ENCODE assay signal across 10 cellular contexts in the genomic region with DNA sequence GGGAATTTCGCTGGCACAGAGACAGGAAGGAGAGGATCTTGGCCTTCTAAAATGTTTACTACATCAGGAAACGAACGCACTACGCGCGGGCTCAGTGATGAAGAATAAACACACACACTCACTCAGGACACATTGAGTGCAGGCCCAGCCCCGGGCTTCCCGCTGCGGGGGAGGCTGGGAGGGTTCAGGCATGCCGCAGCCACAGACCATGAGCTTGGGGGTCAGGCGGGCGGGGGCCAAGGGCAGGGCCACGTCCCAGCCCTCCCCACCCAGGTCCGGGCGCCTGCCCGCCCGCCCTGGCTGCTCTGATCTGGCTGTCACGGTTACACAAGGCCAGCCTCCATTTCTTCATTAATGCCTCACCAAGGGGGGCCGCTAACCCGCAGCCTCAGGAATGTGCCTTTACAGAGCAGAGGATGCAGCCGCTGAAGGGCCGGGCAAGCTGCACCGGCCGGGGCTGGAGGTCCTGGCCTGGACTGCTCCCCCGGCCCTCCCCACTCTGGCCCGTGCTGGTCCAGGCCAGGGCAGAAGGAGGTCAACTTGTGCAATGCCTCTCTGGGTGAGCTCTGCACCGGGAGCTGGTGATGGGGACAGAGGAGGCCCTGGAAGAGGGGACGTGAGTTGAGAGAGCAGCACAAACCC. TPM values are rescaled to one million over a fixed set of nuclear protein-coding genes. Genes with fewer than 3 reads are reported as not detected.
A peak's percentile ranks its signal among the peaks of the same experiment; 100 is the strongest.
DNase-seq lines count a peak whose midpoint lies in the region; TF ChIP-seq lines count a peak whose summit lies in the region.
"Had no signal": no experiment of that assay in that cellular context is flagged by ENCODE, and none has a peak within 500 bp of the region (broad histone marks: within the 10 kb centered on the region; RNA-seq: fewer than 3 reads in every experiment).

No MANE protein-coding gene starts in this region.

- peaks cover 9% of the 10 kb centered on the region for H3K4me1 Mint-ChIP-seq in activated T-cell treated with anti-CD3 and anti-CD28 coated beads, Interleukin-2, amount 50 U/mL, for 24 hours (ENCODE audit: low read depth)

- H3K4me3 Mint-ChIP-seq in activated T-cell treated with anti-CD3 and anti-CD28 coated beads, Interleukin-2, amount 50 U/mL, for 24 hours = no peak overlapping the region
- H3K4me3 Mint-ChIP-seq: naive thymus-derived CD4-positive, alpha-beta T cell had no signal

- H3K4me1 ChIP-seq in esophagus (ENCODE audit: control insufficient read depth in 2 of 2, insufficient read depth in 2 of 2, low read length in 1 of 2) (peaks cover 2 to 28% of the 10 kb centered on the region in 2 donors), uterus (peaks cover 0 to 14% of the 10 kb centered on the region in 2 donors)

- intact Hi-C loops in uterus (cut with DNase I; ENCODE audit: low total_unique reads) = no loop called here

- H3K4me3 ChIP-seq in esophagus (ENCODE audit: low read depth in 1 of 2, low read length in 2 of 2) = no peak overlapping the region
- no peak overlapping the region for H3K4me3 ChIP-seq in uterus

- H3K36me3 ChIP-seq in esophagus (ENCODE audit: control insufficient read depth in 2 of 2, insufficient read depth in 2 of 2, low read length in 1 of 2) = no peaks in the 10 kb centered on the region
- no peaks in the 10 kb centered on the region for H3K36me3 ChIP-seq in uterus

- DNase-seq in activated T-cell treated with anti-CD3 and anti-CD28 coated beads, Interleukin-2, amount 50 U/mL, for 24 hours = peak; percentile 25
- DNase-seq in activated T-cell treated with anti-CD3 and anti-CD28 coated beads, Interleukin-2, amount 50 U/mL, for 48 hours = no peak
- DNase-seq in mesenteric fat pad (ENCODE audit: low spot score) (peak; percentile 90), uterus (peak; percentile 70 to 73), SKM-1 treated with dmso at 0.1 percent for 144 hours (lab: John Stamatoyannopoulos, UW; ENCODE audit: unreplicated experiment) (no peak), DMS53 (lab: John Stamatoyannopoulos, UW) (no peak)
- DNase-seq in activated CD4-positive, alpha-beta T cell treated with anti-CD3 and anti-CD28 coated beads for 1 hour = no peak
- DNase-seq: ACHN; naive thymus-derived CD4-positive, alpha-beta T cell had no signal

- no peaks in the 10 kb centered on the region for H3K9me3 Mint-ChIP-seq in activated T-cell treated with anti-CD3 and anti-CD28 coated beads, Interleukin-2, amount 50 U/mL, for 24 hours

- H3K27ac Mint-ChIP-seq in activated T-cell treated with anti-CD3 and anti-CD28 coated beads, Interleukin-2, amount 50 U/mL, for 24 hours = no peak overlapping the region
- H3K27ac Mint-ChIP-seq: naive thymus-derived CD4-positive, alpha-beta T cell had no signal

- TF ChIP-seq POLR2A in uterus (IDR thresholded peaks at IDR 0.05) = no peak

- peaks cover 17% of the 10 kb centered on the region for H3K27me3 Mint-ChIP-seq in activated T-cell treated with anti-CD3 and anti-CD28 coated beads, Interleukin-2, amount 50 U/mL, for 24 hours

- H3K9me3 ChIP-seq in esophagus (ENCODE audit: control insufficient read depth in 2 of 2, insufficient read depth in 1 of 2, low read depth in 1 of 2, low read length in 1 of 2) = no peaks in the 10 kb centered on the region
- H3K9me3 ChIP-seq in uterus = no peaks in the 10 kb centered on the region

- H3K36me3 Mint-ChIP-seq in activated T-cell treated with anti-CD3 and anti-CD28 coated beads, Interleukin-2, amount 50 U/mL, for 24 hours (ENCODE audit: low read depth) = no peaks in the 10 kb centered on the region
- H3K36me3 Mint-ChIP-seq: naive thymus-derived CD4-positive, alpha-beta T cell had no signal

- WGBS in esophagus, 2 donors = 30 to 38% methylated on average over 28 of the region's 28 CpGs

- H3K27me3 ChIP-seq in esophagus (ENCODE audit: control insufficient read depth in 1 of 2, insufficient read depth in 2 of 2, low read length in 2 of 2) (no peaks in the 10 kb centered on the region), uterus (no peaks in the 10 kb centered on the region)

- TF ChIP-seq CTCF in uterus (IDR thresholded peaks at IDR 0.05) = no peak

- peak overlapping the region; percentile 59 to 80 for H3K27ac ChIP-seq in esophagus (ENCODE audit: low read depth in 2 of 2, low read length in 1 of 2)
- H3K27ac ChIP-seq in uterus = peak overlapping the region; percentile 72 to 80

RNA-seq across cellular contexts. Expression of gene IGF2, which starts 41.7 kb away (rescaled TPM):
- polyA plus RNA-seq in esophagus = 1 to 10 TPM; 2.4 to 3.2 TPM
- total RNA-seq in mesenteric fat pad = 148 TPM
- 100 to 1,000 TPM in 3 of 4 donors, 10 to 100 TPM in 1; 54.1 to 347 (median 188) TPM for total RNA-seq in uterus
- polyA plus RNA-seq: naive thymus-derived CD4-positive, alpha-beta T cell had no signal

Comparison
In these comparisons a context has a peak if more than half of its experiments do, and no peak if none do; other contexts are left out.
1. DNase-seq: peak in activated T-cell treated with anti-CD3 and anti-CD28 coated beads, Interleukin-2, amount 50 U/mL, for 24 hours (single experiment), mesenteric fat pad (single experiment) and uterus (2 of 2); none in activated T-cell treated with anti-CD3 and anti-CD28 coated beads, Interleukin-2, amount 50 U/mL, for 48 hours (0 of 2), activated CD4-positive, alpha-beta T cell treated with anti-CD3 and anti-CD28 coated beads for 1 hour (single experiment), SKM-1 treated with dmso at 0.1 percent for 144 hours (single experiment) and DMS53 (single experiment).